ENCODE assay signal across 7 cellular contexts in the genomic region with DNA sequence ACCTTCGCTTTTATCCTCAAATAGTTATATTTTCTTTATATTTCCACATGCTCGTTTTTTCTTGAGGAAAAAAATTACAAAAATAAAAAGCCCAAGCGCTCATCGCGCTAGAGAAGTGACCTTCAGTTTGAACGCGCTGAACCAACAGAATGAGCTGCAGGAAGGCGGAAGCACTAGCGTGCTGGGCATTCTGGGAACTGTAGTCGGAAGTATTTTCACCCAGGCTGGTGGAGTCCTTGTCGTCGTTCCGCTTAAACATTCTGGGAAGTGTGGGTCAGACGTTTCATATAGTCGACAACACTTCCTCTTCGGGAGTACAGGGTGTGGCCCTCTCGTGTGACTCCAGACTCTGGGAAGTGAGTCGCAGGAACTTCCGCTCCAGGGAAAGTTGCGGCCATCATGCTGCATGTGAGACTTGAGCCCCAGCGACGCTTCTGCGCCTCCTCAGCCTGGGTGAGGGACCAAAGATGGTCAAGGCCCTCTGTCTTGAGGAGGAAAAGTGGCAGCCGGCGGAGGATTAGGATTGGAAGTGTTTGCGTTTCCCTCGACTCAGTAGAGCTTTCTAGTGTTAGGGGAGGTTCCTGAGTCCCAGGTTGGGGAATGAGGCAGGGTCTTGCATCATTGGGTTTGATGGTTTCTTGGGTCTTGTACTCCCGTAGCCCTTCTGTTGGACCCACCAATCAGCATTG.
DNase-seq lines count a peak whose midpoint lies in the region; ATAC-seq, FAIRE-seq and TF ChIP-seq lines count a peak whose summit lies in the region.
"Not testable (repeated sequence)": the region's sequence is repeated elsewhere in the genome, so short reads cannot be mapped to it uniquely, and the experiment has no call there.

No MANE protein-coding gene starts in this region.

- not testable (repeated sequence) for H3K36me3 ChIP-seq in K562 (ENCODE audit: control insufficient read depth, insufficient read depth, low read length); H1 (ENCODE audit: control insufficient read depth in 2 of 4, insufficient read depth in 4 of 4, low read length in 3 of 4); left lung; testis (ENCODE audit: low read depth, missing control alignments)

- H2BK15ac ChIP-seq in H1 (ENCODE audit: low read length) = not testable (repeated sequence)

- H3K36me3 Mint-ChIP-seq in HFFc6 (ENCODE audit: low read depth) = not testable (repeated sequence)

- not testable (repeated sequence) for BruUV-seq in K562 (replicated peaks; lab: Mats Ljungman, UMichigan)

- intact Hi-C loops in K562 (cut with micrococcal nuclease); left lung (cut with DNase I); testis (cut with DNase I; ENCODE audit: low total_unique reads): not testable (repeated sequence)

- not testable (repeated sequence) for H2BK5ac ChIP-seq in H1 (ENCODE audit: low read depth, low read length)

- H3K4me3 Mint-ChIP-seq in HFFc6 = peak overlapping the region; percentile 49

- H4K8ac ChIP-seq in H1 (ENCODE audit: extremely low read depth, insufficient read depth, low read length) = not testable (repeated sequence)

- H3K56ac ChIP-seq in H1 (replicated peaks; ENCODE audit: insufficient read length, low read depth, low read length) = not testable (repeated sequence)

- not testable (repeated sequence) for H3K27ac ChIP-seq in K562 (ENCODE audit: extremely low read depth, low read depth, low read length); H1 (ENCODE audit: low read depth, low read length); left lung; testis

- not testable (repeated sequence) for TF ChIP-seq CTCF in HFFc6 (IDR thresholded peaks at IDR 0.05); K562 (IDR thresholded peaks at IDR 0.05 in 2 of 3, conservative IDR thresholded peaks at IDR 0.05 in 1 of 3; ENCODE audit: insufficient read depth in 2 of 3, low read depth in 1 of 3, low read length in 3 of 3); H1 (IDR thresholded peaks at IDR 0.05; ENCODE audit: control extremely low read depth in 1 of 3, insufficient read depth in 1 of 3, low read depth in 1 of 3, low read length in 3 of 3); left lung (IDR thresholded peaks at IDR 0.05); testis (IDR thresholded peaks at IDR 0.05)

- H3K9me1 ChIP-seq in K562 (ENCODE audit: control insufficient read depth, insufficient read depth, low read length) = not testable (repeated sequence)

- H3K9ac ChIP-seq in K562 (ENCODE audit: insufficient read depth in 1 of 2, low read depth in 2 of 2, low read length in 2 of 2); H1 (replicated peaks in 1 of 4; ENCODE audit: extremely low read depth in 1 of 4, low read depth in 3 of 4, low read length in 3 of 4): not testable (repeated sequence)

- not testable (repeated sequence) for H3K4me2 ChIP-seq in K562 (ENCODE audit: insufficient read depth, low read length); H1 (ENCODE audit: insufficient read depth in 1 of 2, low read depth in 2 of 2, low read length in 2 of 2)

- H4K20me1 ChIP-seq in K562 (replicated peaks; ENCODE audit: control insufficient read depth, insufficient read depth, low read length); H1 (replicated peaks in 1 of 2; ENCODE audit: control insufficient read depth in 1 of 2, insufficient read depth in 2 of 2, low read length in 2 of 2): not testable (repeated sequence)

- not testable (repeated sequence) for H3K14ac ChIP-seq in H1 (ENCODE audit: insufficient read length)

- ATAC-seq in K562 (peak; percentile 91), left lung (peak; percentile 45)

- not testable (repeated sequence) for TF ChIP-seq POLR2A in K562 (conservative IDR thresholded peaks at IDR 0.05); H1 (IDR thresholded peaks at IDR 0.05; ENCODE audit: control extremely low read depth in 1 of 2, low read depth in 2 of 2, low read length in 2 of 2); testis (IDR thresholded peaks at IDR 0.05)

- H3K4me1 Mint-ChIP-seq in HFFc6 (ENCODE audit: low read depth) = not testable (repeated sequence)

- POLR2A ChIA-PET in K562 (lab: Yijun Ruan, JAX); H1 (lab: Charles Lee; ENCODE audit: partially characterized antibody): not testable (repeated sequence)

- WGBS in K562 (ENCODE audit: insufficient coverage, low coverage, missing lambda C conversion rate) = 7% methylated on average over 19 of the region's 28 CpGs
- 87% methylated on average over 16 of the region's 28 CpGs; no CpG with 5 or more reads in 1 of the 2 experiments for WGBS in H1 (ENCODE audit: extremely low coverage in 1 of 2, insufficient coverage in 1 of 2, insufficient read length in 1 of 2, insufficient replicate concordance in 2 of 2, low coverage in 1 of 2, low lambda C conversion rate in 2 of 2, missing lambda C conversion rate in 1 of 2), 2 experiments
- WGBS in testis, 2 donors = 36 to 55% methylated on average over 16 to 27 of the region's 28 CpGs

- not testable (repeated sequence) for H2BK120ac ChIP-seq in H1 (replicated peaks; ENCODE audit: low read depth, low read length)

- not testable (repeated sequence) for H3K9me3 Mint-ChIP-seq in HFFc6

- not testable (repeated sequence) for H3K79me2 ChIP-seq in K562 (ENCODE audit: control insufficient read depth, insufficient read depth, low read length); H1 (ENCODE audit: control insufficient read depth in 1 of 2, insufficient read depth in 2 of 2, low read length in 2 of 2)

- H3K4me3 ChIP-seq in K562; H1 (ENCODE audit: extremely low read depth in 1 of 4, insufficient read depth in 2 of 4, low read depth in 3 of 4, low read length in 4 of 4); left lung: not testable (repeated sequence)
- H3K4me3 ChIP-seq in testis = peak overlapping the region; percentile 26 to 43

- H4K5ac ChIP-seq in H1 (ENCODE audit: insufficient read length, low read depth, low read length) = not testable (repeated sequence)

- not testable (repeated sequence) for H3K23me2 ChIP-seq in H1 (ENCODE audit: low read depth, low read length)

- not testable (repeated sequence) for H3K4ac ChIP-seq in H1 (replicated peaks; ENCODE audit: insufficient read length, low read depth, low read length)

- not testable (repeated sequence) for TF ChIP-seq RAD21 in K562 (CRISPR knock-in tag; conservative IDR thresholded peaks at IDR 0.05 in 1 of 2, IDR thresholded peaks at IDR 0.05 in 1 of 2); H1 (IDR thresholded peaks at IDR 0.05 in 1 of 2, conservative IDR thresholded peaks at IDR 0.05 in 1 of 2; ENCODE audit: low read depth in 2 of 2, low read length in 2 of 2)

- H3K27me3 Mint-ChIP-seq in HFFc6 (ENCODE audit: insufficient read depth) = not testable (repeated sequence)

- H2BK20ac ChIP-seq in H1 (ENCODE audit: low read length) = not testable (repeated sequence)

- H4K91ac ChIP-seq in H1 (replicated peaks; ENCODE audit: insufficient read length, low read length) = not testable (repeated sequence)

- H2AFZ ChIP-seq in K562 (ENCODE audit: low read depth, low read length) = peak overlapping the region; percentile 85
- not testable (repeated sequence) for H2AFZ ChIP-seq in H1 (ENCODE audit: low read length)

- CTCF ChIA-PET in K562 (lab: Yijun Ruan, JAX; ENCODE audit: low intra/inter-chr PET ratio); H1 (lab: Charles Lee; ENCODE audit: partially characterized antibody): not testable (repeated sequence)

- not testable (repeated sequence) for DNase-seq in HFFc6; H1 (ENCODE audit: low read depth in 1 of 2, low spot score in 2 of 2); left lung
- peak; percentile 12 for DNase-seq in NCI-H2227 treated with DMSO at 0.1 percent for 48 hours (lab: John Stamatoyannopoulos, UW)
- peak; percentile 68 for DNase-seq in RPMI7951 (ENCODE audit: low read depth)
- DNase-seq in K562 (ENCODE audit: extremely low read depth in 1 of 4, low spot score in 3 of 4) = peak in 1 of 4 experiments; percentile 24
- peak; percentile 66 for DNase-seq in testis

- H3K9me3 ChIP-seq in K562 (replicated peaks; ENCODE audit: control insufficient read depth, insufficient read depth, low read depth, low read length); H1 (ENCODE audit: insufficient read depth in 2 of 2, low read depth in 1 of 2, low read length in 1 of 2); left lung; testis: not testable (repeated sequence)

- not testable (repeated sequence) for H3K27me3 ChIP-seq in K562 (ENCODE audit: control insufficient read depth in 2 of 2, insufficient read depth in 2 of 2, low read length in 2 of 2); H1 (replicated peaks in 1 of 4; ENCODE audit: control insufficient read depth in 3 of 4, extremely low read depth in 1 of 4, insufficient read depth in 3 of 4, low read length in 3 of 4); left lung; testis

- FAIRE-seq in K562 (lab: Jason Lieb, UNC) (peak; percentile 73), H1 (lab: Jason Lieb, UNC) (peak; percentile 32)

- H3K79me1 ChIP-seq in H1 (ENCODE audit: low read depth, low read length) = not testable (repeated sequence)

- in situ Hi-C loops in K562 (cut with MboI) = not testable (repeated sequence)

- TF ChIP-seq EP300 in K562 (IDR thresholded peaks at IDR 0.05; ENCODE audit: low read length); H1 (IDR thresholded peaks at IDR 0.05; ENCODE audit: borderline replicate concordance in 1 of 2, low read depth in 2 of 2, low read length in 2 of 2): not testable (repeated sequence)

- H3K23ac ChIP-seq in H1 (ENCODE audit: insufficient read length) = not testable (repeated sequence)

- H3K4me1 ChIP-seq in K562 (replicated peaks in 1 of 2; ENCODE audit: control insufficient read depth in 2 of 2, insufficient read depth in 2 of 2, low read length in 2 of 2); H1 (replicated peaks in 1 of 4; ENCODE audit: control insufficient read depth in 3 of 4, insufficient read depth in 4 of 4, low read length in 3 of 4); left lung; testis: not testable (repeated sequence)

- not testable (repeated sequence) for H2BK12ac ChIP-seq in H1 (ENCODE audit: low read depth, low read length)

- H3K27ac Mint-ChIP-seq in HFFc6 = not testable (repeated sequence)

- H3K18ac ChIP-seq in H1 (ENCODE audit: extremely low read depth, low read length) = not testable (repeated sequence)

- H2AK5ac ChIP-seq in H1 (ENCODE audit: low read depth, low read length) = not testable (repeated sequence)
